Comparison of ENCODE assay signal across 8 cellular contexts in genomic region chrX:103215768-103216085, GRCh38. TPM values are rescaled to one million over a fixed set of nuclear protein-coding genes. Genes with fewer than 3 reads are reported as not detected.
DNase-seq lines count a peak whose midpoint lies in the region; ATAC-seq, FAIRE-seq and TF ChIP-seq lines count a peak whose summit lies in the region.

No MANE protein-coding gene starts in this region.

- WGBS in HUES64 = 0% methylated on average over 4 of the region's 11 CpGs
- WGBS in K562 (ENCODE audit: insufficient coverage, low coverage, missing lambda C conversion rate) = 5% methylated on average over 3 of the region's 11 CpGs
- WGBS in right lobe of liver (ENCODE audit: insufficient coverage, low coverage, low lambda C conversion rate, missing lambda C conversion rate) = 21% methylated on average over 3 of the region's 11 CpGs
- WGBS in testis, 2 donors = 11% methylated on average over 9 of the region's 11 CpGs; no CpG with 5 or more reads in 1 of the 2 donors

- TF ChIP-seq POLR2A in K562 (conservative IDR thresholded peaks at IDR 0.05) (no peak), right lobe of liver (IDR thresholded peaks at IDR 0.05) (no peak), testis (IDR thresholded peaks at IDR 0.05) (no peak)

- no peaks in the 10 kb centered on the region for H3K27me3 ChIP-seq in HUES64 (ENCODE audit: insufficient read depth, low read length)
- H3K27me3 ChIP-seq in K562 (ENCODE audit: control insufficient read depth in 2 of 2, insufficient read depth in 2 of 2, low read length in 2 of 2) = no peaks in the 10 kb centered on the region
- peaks cover 0 to 12% of the 10 kb centered on the region in 2 donors for H3K27me3 ChIP-seq in right lobe of liver
- no peaks in the 10 kb centered on the region for H3K27me3 ChIP-seq in testis

- no TSS peak for BruUV-seq in K562 (replicated peaks; lab: Mats Ljungman, UMichigan)

- peak overlapping the region; percentile 75 for H2AFZ ChIP-seq in K562 (ENCODE audit: low read depth, low read length)

- H3K9ac ChIP-seq in HUES64 (ENCODE audit: low read depth, low read length) = peak overlapping the region; percentile 97
- peak overlapping the region; percentile 86 to 93 for H3K9ac ChIP-seq in K562 (ENCODE audit: insufficient read depth in 1 of 2, low read depth in 2 of 2, low read length in 2 of 2)

- H4K20me1 ChIP-seq in K562 (replicated peaks; ENCODE audit: control insufficient read depth, insufficient read depth, low read length) = no peaks in the 10 kb centered on the region

- H3K4me3 ChIP-seq in HUES64 (ENCODE audit: low read length) (peak overlapping the region; percentile 86), K562 (peak overlapping the region; percentile 82), right lobe of liver (peak overlapping the region; percentile 39 to 55 (median 48)), testis (peak overlapping the region; percentile 64 to 78)

- peak overlapping the region; percentile 75 for H3K4me2 ChIP-seq in K562 (ENCODE audit: insufficient read depth, low read length)

- H3K9me1 ChIP-seq in K562 (ENCODE audit: control insufficient read depth, insufficient read depth, low read length) = peaks cover 2% of the 10 kb centered on the region

- CTCF ChIA-PET in K562 (lab: Yijun Ruan, JAX; ENCODE audit: low intra/inter-chr PET ratio) = no interaction called here

- H3K79me2 ChIP-seq in K562 (ENCODE audit: control insufficient read depth, insufficient read depth, low read length) = peaks cover 27% of the 10 kb centered on the region

- POLR2A ChIA-PET in K562 (lab: Yijun Ruan, JAX) = interaction anchor here (0.8 kb wide), 1 partner anchor 16 kb away, joined by 4 read pairs; no protein-coding TSS in a partner anchor

- intact Hi-C loops in K562 (cut with micrococcal nuclease) (no loop called here), right lobe of liver (cut with DNase I) (no loop called here), testis (cut with DNase I; ENCODE audit: low total_unique reads) (no loop called here)

- FAIRE-seq in K562 (lab: Jason Lieb, UNC) = no peak
- no peak for FAIRE-seq in frontal cortex (lab: Jason Lieb, UNC)

- H3K9me3 ChIP-seq in HUES64 (ENCODE audit: insufficient read depth, low read depth, low read length) (no peaks in the 10 kb centered on the region), K562 (replicated peaks; ENCODE audit: control insufficient read depth, insufficient read depth, low read depth, low read length) (no peaks in the 10 kb centered on the region), right lobe of liver (no peaks in the 10 kb centered on the region), testis (no peaks in the 10 kb centered on the region)

- H3K36me3 ChIP-seq in HUES64 (ENCODE audit: insufficient read depth, low read length) (peaks cover 14% of the 10 kb centered on the region), K562 (ENCODE audit: control insufficient read depth, insufficient read depth, low read length) (peaks cover 22% of the 10 kb centered on the region; the same call in 2 of the 3 replicates), right lobe of liver (no peaks in the 10 kb centered on the region), testis (ENCODE audit: low read depth, missing control alignments) (no peaks in the 10 kb centered on the region)

- DNase-seq in DMS79 (lab: John Stamatoyannopoulos, UW) = peak; percentile 75
- DNase-seq in K562 (ENCODE audit: extremely low read depth in 1 of 4, low spot score in 3 of 4) = peak in 2 of 4 experiments; percentile 28 to 46
- DNase-seq in right lobe of liver = no peak
- peak; percentile 42 for DNase-seq in testis
- DNase-seq in frontal cortex (ENCODE audit: low spot score in 2 of 2) = no peak
- no peak for DNase-seq in central memory CD4-positive, alpha-beta T cell
- DNase-seq in HK-2 (ENCODE audit: unreplicated experiment) = no peak

- TF ChIP-seq EP300 in K562 (IDR thresholded peaks at IDR 0.05; ENCODE audit: low read length) = no peak

- H3K27ac ChIP-seq in HUES64 (ENCODE audit: low read depth, low read length) (peak overlapping the region; percentile 98), K562 (ENCODE audit: extremely low read depth, low read depth, low read length) (peak overlapping the region; percentile 81), right lobe of liver (no peak overlapping the region), testis (peak overlapping the region; percentile 91 to 94)

- TF ChIP-seq CTCF in K562 (IDR thresholded peaks at IDR 0.05 in 2 of 3, conservative IDR thresholded peaks at IDR 0.05 in 1 of 3; ENCODE audit: insufficient read depth in 2 of 3, low read depth in 1 of 3, low read length in 3 of 3) (no peak), right lobe of liver (IDR thresholded peaks at IDR 0.05) (no peak), testis (IDR thresholded peaks at IDR 0.05) (no peak)

- H3K4me1 ChIP-seq in HUES64 (ENCODE audit: insufficient read depth, low read length) (peaks cover 9% of the 10 kb centered on the region; the same call in 1 of the 2 replicates), K562 (replicated peaks in 1 of 2; ENCODE audit: control insufficient read depth in 2 of 2, insufficient read depth in 2 of 2, low read length in 2 of 2) (peaks cover 14 to 37% of the 10 kb centered on the region in 2 experiments; a peak in 4 of 5 replicates), right lobe of liver (no peaks in the 10 kb centered on the region), testis (no peaks in the 10 kb centered on the region)

- ATAC-seq in K562 = peak; percentile 67
- ATAC-seq in right lobe of liver = no peak

- no peak for TF ChIP-seq RAD21 in K562 (CRISPR knock-in tag; conservative IDR thresholded peaks at IDR 0.05 in 1 of 2, IDR thresholded peaks at IDR 0.05 in 1 of 2)

- in situ Hi-C loops in K562 (cut with MboI) = no loop called here

RNA-seq across cellular contexts. Expression of gene BEX4, which starts 0.8 kb away (rescaled TPM):
- polyA plus RNA-seq in HUES64 (2013, experiment 1 of 2) = 57.7 TPM
- polyA plus RNA-seq in HUES64 (2013, experiment 2 of 2) = 76.5 TPM
- 17.1 and 41.1 TPM in 2 replicates for total RNA-seq in K562 (2011; cell fraction: chromatin; rRNA removed; ENCODE audit: low replicate concordance)
- total RNA-seq in K562 (2011; cell fraction: nucleolus; rRNA removed) = 12.8 and 16.2 TPM in 2 replicates
- total RNA-seq in K562 (2011; cell fraction: nucleoplasm; rRNA removed) = 27.7 and 42.0 TPM in 2 replicates
- total RNA-seq in K562 (2014; rRNA removed) (246 and 255 TPM in 2 replicates), K562 (2014; rRNA removed; fragmentation: Illumina TruSeq; extraction: Trizol) (222 and 244 TPM in 2 replicates), K562 (2015; rRNA removed; fragmentation: Illumina TruSeq; extraction: Trizol) (147 and 154 TPM in 2 replicates), K562 (2021) (135 and 149 TPM in 2 replicates), right lobe of liver (1 to 10 TPM; 2.2 to 6.1 (median 2.9) TPM), testis (100 to 1,000 TPM; 104 to 125 TPM), frontal cortex (110 TPM)
- polyA plus RNA-seq in K562 (2011; rRNA removed) (124 and 133 TPM in 2 replicates), K562 (2014; fragmentation: Illumina TruSeq; extraction: Trizol) (359 and 399 TPM in 2 replicates), K562 (2014; fragmentation: Nextera tagmentation; extraction: Ambion mirVana) (100 to 1,000 TPM in 1 of 2 experiments, 10 to 100 TPM in 1; 74.6 to 104 TPM), K562 (2014; rRNA removed) (309 and 343 TPM in 2 replicates), testis (ENCODE audit: insufficient read depth, low read depth, low replicate concordance) (90.7 TPM)
- polyA plus RNA-seq in K562 (2011; cell fraction: cytosol; rRNA removed) = 22.6 and 64.0 TPM in 2 replicates
- polyA plus RNA-seq in K562 (2011; cell fraction: nucleus; rRNA removed) = 28.3 and 55.7 TPM in 2 replicates
- polyA plus RNA-seq in K562 (2012) = 203 and 235 TPM in 2 replicates
- polyA minus RNA-seq in K562 (2011; rRNA and poly(A)+ RNA removed) = 36.7 and 45.7 TPM in 2 replicates
- 17.1 and 18.0 TPM in 2 replicates for polyA minus RNA-seq in K562 (2011; cell fraction: cytosol; rRNA and poly(A)+ RNA removed)
- 8.5 and 23.7 TPM in 2 replicates for polyA minus RNA-seq in K562 (2011; cell fraction: nucleus; rRNA and poly(A)+ RNA removed)

RNA-seq across cellular contexts. Expression of gene TCEAL8, which starts 39.2 kb away (rescaled TPM):
- polyA plus RNA-seq in HUES64 (2013, experiment 1 of 2) = 98.2 TPM
- 114 TPM for polyA plus RNA-seq in HUES64 (2013, experiment 2 of 2)
- total RNA-seq in K562 (2011; cell fraction: chromatin; rRNA removed; ENCODE audit: low replicate concordance) = 7.6 and 17.8 TPM in 2 replicates
- 4.7 and 5.3 TPM in 2 replicates for total RNA-seq in K562 (2011; cell fraction: nucleolus; rRNA removed)
- 9.1 and 16.0 TPM in 2 replicates for total RNA-seq in K562 (2011; cell fraction: nucleoplasm; rRNA removed)
- total RNA-seq in K562 (2014; rRNA removed) (63.3 and 82.6 TPM in 2 replicates), K562 (2014; rRNA removed; fragmentation: Illumina TruSeq; extraction: Trizol) (106 and 120 TPM in 2 replicates), K562 (2015; rRNA removed; fragmentation: Illumina TruSeq; extraction: Trizol) (75.7 and 84.5 TPM in 2 replicates), K562 (2021) (47.8 and 49.0 TPM in 2 replicates), right lobe of liver (10 to 100 TPM; 11.2 to 21.0 (median 16.6) TPM), testis (10 to 100 TPM; 76.5 to 91.1 TPM), frontal cortex (106 TPM)
- polyA plus RNA-seq in K562 (2011; rRNA removed) (61.1 and 66.3 TPM in 2 replicates), K562 (2014; fragmentation: Illumina TruSeq; extraction: Trizol) (94.0 and 110 TPM in 2 replicates), K562 (2014; fragmentation: Nextera tagmentation; extraction: Ambion mirVana) (100 to 1,000 TPM; 153 to 178 TPM), K562 (2014; rRNA removed) (82.4 and 101 TPM in 2 replicates), testis (ENCODE audit: insufficient read depth, low read depth, low replicate concordance) (83.1 TPM)
- 8.5 and 33.0 TPM in 2 replicates for polyA plus RNA-seq in K562 (2011; cell fraction: cytosol; rRNA removed)
- polyA plus RNA-seq in K562 (2011; cell fraction: nucleus; rRNA removed) = 5.0 and 15.6 TPM in 2 replicates
- 52.8 and 85.4 TPM in 2 replicates for polyA plus RNA-seq in K562 (2012)
- 27.1 and 39.1 TPM in 2 replicates for polyA minus RNA-seq in K562 (2011; rRNA and poly(A)+ RNA removed)
- polyA minus RNA-seq in K562 (2011; cell fraction: cytosol; rRNA and poly(A)+ RNA removed) = 12.5 and 12.8 TPM in 2 replicates
- 3.6 and 10.7 TPM in 2 replicates for polyA minus RNA-seq in K562 (2011; cell fraction: nucleus; rRNA and poly(A)+ RNA removed)

Comparison
In these comparisons a context has a peak if more than half of its experiments do, and no peak if none do; other contexts are left out.
1. DNase-seq: peak in DMS79 (single experiment) and testis (single experiment); none in right lobe of liver (0 of 3), frontal cortex (0 of 2), central memory CD4-positive, alpha-beta T cell (single experiment) and HK-2 (single experiment).
2. H3K27ac ChIP-seq: peak in HUES64 (single experiment), K562 (single experiment) and testis (2 of 2); none in right lobe of liver (0 of 3).
3. Peak in every context shown above with its lines, with median percentiles within 50 percentile points of each other: H3K4me3 ChIP-seq.